8 cellular contexts compared by ENCODE assay signal in genomic region chr6:34237722-34238506, GRCh38. TPM values are rescaled to one million over a fixed set of nuclear protein-coding genes. Genes with fewer than 3 reads are reported as not detected.
A peak's percentile ranks its signal among the peaks of the same experiment; 100 is the strongest.
DNase-seq lines count a peak whose midpoint lies in the region; ATAC-seq and TF ChIP-seq lines count a peak whose summit lies in the region.

No MANE protein-coding gene starts in this region.

- peak overlapping the region; percentile 91 for H3K4me3 Mint-ChIP-seq in activated naive CD4-positive, alpha-beta T cell treated with anti-CD3 and anti-CD28 coated beads, Interleukin-2, amount 10 ng/mL, durations not matched to agents 7 days and 5 days

- peak overlapping the region; percentile 96 for H3K4me3 ChIP-seq in SJCRH30
- H3K4me3 ChIP-seq in heart left ventricle, result peak overlapping the region; percentile 60 to 86 (median 65)

- H3K4me1 ChIP-seq in SJCRH30 (peaks cover 15% of the 10 kb centered on the region), heart left ventricle (peaks cover 0 to 28% (median 12%) of the 10 kb centered on the region in 12 donors)

- no peaks in the 10 kb centered on the region for H3K9me3 ChIP-seq in SJCRH30 (replicated peaks)
- H3K9me3 ChIP-seq in heart left ventricle, result no peaks in the 10 kb centered on the region

- peaks cover 55% of the 10 kb centered on the region for H3K4me1 Mint-ChIP-seq in activated naive CD4-positive, alpha-beta T cell treated with anti-CD3 and anti-CD28 coated beads, Interleukin-2, amount 10 ng/mL, durations not matched to agents 7 days and 5 days

- peaks cover 39% of the 10 kb centered on the region for H3K36me3 Mint-ChIP-seq in activated naive CD4-positive, alpha-beta T cell treated with anti-CD3 and anti-CD28 coated beads, Interleukin-2, amount 10 ng/mL, durations not matched to agents 7 days and 5 days

- CTCF ChIA-PET in activated naive CD4-positive, alpha-beta T cell treated with anti-CD3 and anti-CD28 coated beads, Interleukin-2, amount 10 ng/mL, durations not matched to agents 7 days and 5 days (lab: Charles Lee), result interaction anchor here (1.9 kb wide), 1 partner anchor 41 kb away, joined by 10 read pairs; no protein-coding TSS in a partner anchor

- no peaks in the 10 kb centered on the region for H3K27me3 ChIP-seq in SJCRH30
- H3K27me3 ChIP-seq in heart left ventricle, result no peaks in the 10 kb centered on the region

- H3K9me3 Mint-ChIP-seq in activated naive CD4-positive, alpha-beta T cell treated with anti-CD3 and anti-CD28 coated beads, Interleukin-2, amount 10 ng/mL, durations not matched to agents 7 days and 5 days, result no peaks in the 10 kb centered on the region

- H3K27ac Mint-ChIP-seq in activated naive CD4-positive, alpha-beta T cell treated with anti-CD3 and anti-CD28 coated beads, Interleukin-2, amount 10 ng/mL, durations not matched to agents 7 days and 5 days, result peak overlapping the region; percentile 97

- H3K27ac ChIP-seq in SJCRH30 (peak overlapping the region; percentile 79), heart left ventricle (peak overlapping the region in 7 of 12 donors; percentile 14 to 87 (median 61))

- H3K27me3 Mint-ChIP-seq in activated naive CD4-positive, alpha-beta T cell treated with anti-CD3 and anti-CD28 coated beads, Interleukin-2, amount 10 ng/mL, durations not matched to agents 7 days and 5 days, result no peaks in the 10 kb centered on the region

- ATAC-seq in HG02943 (IDR thresholded peaks at IDR 0.05; ENCODE audit: low read depth, unreplicated experiment), result peak; percentile 2
- ATAC-seq in heart left ventricle, result no peak
- ATAC-seq in HG03025 (IDR thresholded peaks at IDR 0.05; ENCODE audit: low FRiP score, unreplicated experiment), result no peak

- no peak for TF ChIP-seq POLR2A in heart left ventricle (IDR thresholded peaks at IDR 0.05)

- H3K36me3 ChIP-seq in SJCRH30 (peaks cover 7% of the 10 kb centered on the region), heart left ventricle (peaks cover 0 to 25% (median 2%) of the 10 kb centered on the region in 9 donors)

- peak; percentile 80 for DNase-seq in ELR (ENCODE audit: low read depth)
- DNase-seq in SJCRH30, result peak; percentile 69 to 70
- peak; percentile 86 for DNase-seq in activated naive CD4-positive, alpha-beta T cell treated with anti-CD3 and anti-CD28 coated beads, Interleukin-2, amount 10 ng/mL, durations not matched to agents 7 days and 5 days
- peak in 2 of 5 donors; percentile 38 to 69 for DNase-seq in heart left ventricle
- DNase-seq in retina, result peak; percentile 76
- DNase-seq in LoVo (ENCODE audit: low spot score), result no peak

- TF ChIP-seq CTCF in heart left ventricle (IDR thresholded peaks at IDR 0.05), result peak in 7 of 12 donors; percentile 4 to 35 (median 19)

- intact Hi-C loops in heart left ventricle (cut with DNase I), result loop anchor here in 1 of 10 donors (5.0 kb wide), 1 partner anchor 41 kb away; no protein-coding TSS in a partner anchor

- 8 to 17% (median 14%) methylated on average over 26 to 64 of the region's 64 CpGs for WGBS in heart left ventricle, 4 donors

RNA-seq across cellular contexts. Expression of gene HMGA1, which starts 1.2 kb away (rescaled TPM):
- total RNA-seq in SJCRH30 (2014; rRNA removed; shearing (Covaris generic)), result 126 and 129 TPM in 2 replicates
- 10 to 100 TPM; 36.4 to 71.5 (median 44.8) TPM for total RNA-seq in heart left ventricle
- 10 to 100 TPM; 23.0 to 76.1 TPM for polyA plus RNA-seq in heart left ventricle

RNA-seq across cellular contexts. Expression of gene SMIM29, which starts 10.9 kb away (rescaled TPM):
- total RNA-seq in SJCRH30 (2014; rRNA removed; shearing (Covaris generic)), result 3.1 and 3.2 TPM in 2 replicates
- 10 to 100 TPM; 18.4 to 37.4 (median 22.6) TPM for total RNA-seq in heart left ventricle
- 10 to 100 TPM; 36.5 to 50.4 TPM for polyA plus RNA-seq in heart left ventricle
